Comparison of ENCODE assay signal across 8 cellular contexts in genomic region chr16:77211880-77212735, GRCh38. TPM values are rescaled to one million over a fixed set of nuclear protein-coding genes. Genes with fewer than 3 reads are reported as not detected.
DNase-seq lines count a peak whose midpoint lies in the region; ATAC-seq and TF ChIP-seq lines count a peak whose summit lies in the region.

No MANE protein-coding gene starts in this region.

- H3K36me3 ChIP-seq in HUES64 (ENCODE audit: insufficient read depth, low read length): no peaks in the 10 kb centered on the region

- H3K9me3 Mint-ChIP-seq in activated T-helper 2 cell treated with anti-CD3 and anti-CD28 coated beads, Interferon-gamma antibody, Interleukin-2, Interleukin-4, amounts not matched to agents 10 μg/mL and 5 μg/mL and 100 μg/mL, durations not matched to agents 14 hours and 24 hours and 36 hours: no peaks in the 10 kb centered on the region
- H3K9me3 Mint-ChIP-seq in glutamatergic neuron (ENCODE audit: unreplicated experiment): peaks cover 16% of the 10 kb centered on the region

- ATAC-seq in GM21381 (IDR thresholded peaks at IDR 0.05; ENCODE audit: unreplicated experiment): peak; percentile 68

- peaks cover 11% of the 10 kb centered on the region for H3K4me1 Mint-ChIP-seq in activated T-helper 2 cell treated with anti-CD3 and anti-CD28 coated beads, Interferon-gamma antibody, Interleukin-2, Interleukin-4, amounts not matched to agents 10 μg/mL and 5 μg/mL and 100 μg/mL, durations not matched to agents 14 hours and 24 hours and 36 hours (ENCODE audit: low read depth)
- H3K4me1 Mint-ChIP-seq in glutamatergic neuron (ENCODE audit: low read depth, unreplicated experiment): peaks cover 9% of the 10 kb centered on the region

- H3K36me3 Mint-ChIP-seq in activated T-helper 2 cell treated with anti-CD3 and anti-CD28 coated beads, Interferon-gamma antibody, Interleukin-2, Interleukin-4, amounts not matched to agents 10 μg/mL and 5 μg/mL and 100 μg/mL, durations not matched to agents 14 hours and 24 hours and 36 hours (ENCODE audit: low read depth): no peaks in the 10 kb centered on the region
- no peaks in the 10 kb centered on the region for H3K36me3 Mint-ChIP-seq in glutamatergic neuron (ENCODE audit: unreplicated experiment)

- peaks cover 7% of the 10 kb centered on the region; the same call in 1 of the 2 replicates for H3K27me3 ChIP-seq in HUES64 (ENCODE audit: insufficient read depth, low read length)

- DNase-seq in D341Med (ENCODE audit: low spot score) (peak; percentile 96), glutamatergic neuron (peak; percentile 95), retinal pigment epithelial cell (ENCODE audit: low read depth) (no peak), KG1 (lab: John Stamatoyannopoulos, UW) (no peak)
- DNase-seq in activated T-helper 2 cell treated with anti-CD3 and anti-CD28 coated beads, Interferon-gamma antibody, Interleukin-2, Interleukin-4, amounts not matched to agents 10 μg/mL and 5 μg/mL and 100 μg/mL, durations not matched to agents 14 hours and 24 hours and 36 hours (ENCODE audit: low spot score): peak; percentile 66

- WGBS in HUES64: 2% methylated on average over 66 of the region's 66 CpGs

- peak overlapping the region; percentile 77 for H3K9ac ChIP-seq in HUES64 (ENCODE audit: low read depth, low read length)

- intact Hi-C loops in activated T-helper 2 cell treated with anti-CD3 and anti-CD28 coated beads, Interferon-gamma antibody, Interleukin-2, Interleukin-4, amounts not matched to agents 10 μg/mL and 5 μg/mL and 100 μg/mL, durations not matched to agents 14 hours and 24 hours and 36 hours (cut with micrococcal nuclease): no loop called here

- no peak for TF ChIP-seq CTCF in glutamatergic neuron (IDR thresholded peaks at IDR 0.05; ENCODE audit: partially characterized antibody, unreplicated experiment)
- TF ChIP-seq CTCF in retinal pigment epithelial cell (conservative IDR thresholded peaks at IDR 0.05; ENCODE audit: low read depth, low read length): no peak

- H3K4me3 ChIP-seq in HUES64 (ENCODE audit: low read length): peak overlapping the region; percentile 76
- peak overlapping the region; percentile 63 for H3K4me3 ChIP-seq in retinal pigment epithelial cell (ENCODE audit: low read length)

- peak overlapping the region; percentile 81 for H3K4me3 Mint-ChIP-seq in activated T-helper 2 cell treated with anti-CD3 and anti-CD28 coated beads, Interferon-gamma antibody, Interleukin-2, Interleukin-4, amounts not matched to agents 10 μg/mL and 5 μg/mL and 100 μg/mL, durations not matched to agents 14 hours and 24 hours and 36 hours (ENCODE audit: low read depth)
- H3K4me3 Mint-ChIP-seq in glutamatergic neuron (ENCODE audit: unreplicated experiment): peak overlapping the region; percentile 87

- H3K27me3 Mint-ChIP-seq in activated T-helper 2 cell treated with anti-CD3 and anti-CD28 coated beads, Interferon-gamma antibody, Interleukin-2, Interleukin-4, amounts not matched to agents 10 μg/mL and 5 μg/mL and 100 μg/mL, durations not matched to agents 14 hours and 24 hours and 36 hours (ENCODE audit: low read depth): no peaks in the 10 kb centered on the region
- peaks cover 17% of the 10 kb centered on the region for H3K27me3 Mint-ChIP-seq in glutamatergic neuron (ENCODE audit: unreplicated experiment)

- no peaks in the 10 kb centered on the region for H3K9me3 ChIP-seq in HUES64 (ENCODE audit: insufficient read depth, low read depth, low read length)

- H3K4me1 ChIP-seq in HUES64 (ENCODE audit: insufficient read depth, low read length): peaks cover 5% of the 10 kb centered on the region

- peak overlapping the region; percentile 68 for H3K27ac ChIP-seq in HUES64 (ENCODE audit: low read depth, low read length)

- peak overlapping the region; percentile 62 for H3K27ac Mint-ChIP-seq in activated T-helper 2 cell treated with anti-CD3 and anti-CD28 coated beads, Interferon-gamma antibody, Interleukin-2, Interleukin-4, amounts not matched to agents 10 μg/mL and 5 μg/mL and 100 μg/mL, durations not matched to agents 14 hours and 24 hours and 36 hours
- peak overlapping the region; percentile 96 for H3K27ac Mint-ChIP-seq in glutamatergic neuron (ENCODE audit: unreplicated experiment)

TF ChIP-seq in PFSK-1, 5 proteins besides CTCF, POLR2A, EP300 and RAD21:
- TF ChIP-seq POLR2AphosphoS5 (IDR thresholded peaks at IDR 0.05; ENCODE audit: low read depth, low read length) (peak; percentile 78), FOXP2 (optimal IDR thresholded peaks at IDR 0.05; ENCODE audit: borderline replicate concordance, extremely low read depth, extremely low read length, insufficient read depth) (no peak), SIN3A (IDR thresholded peaks at IDR 0.05; ENCODE audit: borderline replicate concordance, insufficient read depth, low read length) (peak; percentile 55; the same call in 1 of the 2 replicates), TAF1 (IDR thresholded peaks at IDR 0.05; ENCODE audit: borderline replicate concordance, insufficient read depth, low read length) (no peak)

RNA-seq across cellular contexts. Expression of gene SYCE1L, which starts 12.9 kb away (rescaled TPM):
- 2.6 TPM for polyA plus RNA-seq in HUES64 (2013, experiment 1 of 2)
- 2.5 TPM for polyA plus RNA-seq in HUES64 (2013, experiment 2 of 2)
- 5.8 TPM for polyA plus RNA-seq in PFSK-1 (2012; ENCODE audit: insufficient read length, low read depth)
- 5.4 and 6.2 TPM in 2 replicates for total RNA-seq in activated T-helper 2 cell treated with anti-CD3 and anti-CD28 coated beads, Interferon-gamma antibody, Interleukin-2, Interleukin-4, amounts not matched to agents 10 μg/mL and 5 μg/mL and 100 μg/mL, durations not matched to agents 14 hours and 24 hours and 36 hours
- 12.8 TPM for total RNA-seq in glutamatergic neuron (ENCODE audit: unreplicated experiment)

RNA-seq across cellular contexts. Expression of gene MON1B, which starts 21.1 kb away (rescaled TPM):
- polyA plus RNA-seq in HUES64 (2013, experiment 1 of 2): 20.4 TPM
- 19.1 TPM for polyA plus RNA-seq in HUES64 (2013, experiment 2 of 2)
- 33.8 TPM for polyA plus RNA-seq in PFSK-1 (2012; ENCODE audit: insufficient read length, low read depth)
- total RNA-seq in activated T-helper 2 cell treated with anti-CD3 and anti-CD28 coated beads, Interferon-gamma antibody, Interleukin-2, Interleukin-4, amounts not matched to agents 10 μg/mL and 5 μg/mL and 100 μg/mL, durations not matched to agents 14 hours and 24 hours and 36 hours: 69.2 and 69.6 TPM in 2 replicates
- total RNA-seq in glutamatergic neuron (ENCODE audit: unreplicated experiment): 47.0 TPM

Comparison
In these comparisons a context has a peak if more than half of its experiments do, and no peak if none do; other contexts are left out.
1. DNase-seq: peak in D341Med (single experiment), activated T-helper 2 cell treated with anti-CD3 and anti-CD28 coated beads, Interferon-gamma antibody, Interleukin-2, Interleukin-4, amounts not matched to agents 10 μg/mL and 5 μg/mL and 100 μg/mL, durations not matched to agents 14 hours and 24 hours and 36 hours (single experiment) and glutamatergic neuron (single experiment); none in retinal pigment epithelial cell (single experiment) and KG1 (single experiment).